ENCODE assay signal across 19 cellular contexts in genomic region chr7:157121184-157121715, GRCh38. TPM values are rescaled to one million over a fixed set of nuclear protein-coding genes. Genes with fewer than 3 reads are reported as not detected.
DNase-seq lines count a peak whose midpoint lies in the region; ATAC-seq and TF ChIP-seq lines count a peak whose summit lies in the region.
"Had no signal": no experiment of that assay in that cellular context is flagged by ENCODE, and none has a peak within 500 bp of the region (broad histone marks: within the 10 kb centered on the region; RNA-seq: fewer than 3 reads in every experiment).

No MANE protein-coding gene starts in this region.

- H2BK5ac ChIP-seq in neuronal stem cell (ENCODE audit: low read length) = no peak overlapping the region

- no peak overlapping the region for H4K91ac ChIP-seq in neuronal stem cell (ENCODE audit: low read depth, low read length, poor library complexity)

- no peak overlapping the region for H3K4me3 ChIP-seq in neuronal stem cell (ENCODE audit: low read length in 2 of 2)
- H3K4me3 ChIP-seq: BLaER1, GM12878 had no signal

- peaks cover 2% of the 10 kb centered on the region for H3K79me1 ChIP-seq in neuronal stem cell (ENCODE audit: low read depth, low read length)

- no peak overlapping the region for H3K9ac ChIP-seq in neuronal stem cell (ENCODE audit: low read depth, low read length, poor library complexity)
- H3K9ac ChIP-seq: BLaER1 had no signal

- H3K27ac ChIP-seq in neuronal stem cell (replicated peaks; ENCODE audit: low read length) = no peak overlapping the region
- H3K27ac ChIP-seq: 22Rv1, BLaER1, C4-2B had no signal

- no peaks in the 10 kb centered on the region for H3K4me1 Mint-ChIP-seq in activated CD8-positive, alpha-beta memory T cell treated with anti-CD3 and anti-CD28 coated beads, Interleukin-2, amount 10 ng/mL, durations not matched to agents 7 days and 5 days
- H3K4me1 Mint-ChIP-seq in type B pancreatic cell (ENCODE audit: unreplicated experiment) = no peaks in the 10 kb centered on the region
- H3K4me1 Mint-ChIP-seq in immature natural killer cell = no peaks in the 10 kb centered on the region
- H3K4me1 Mint-ChIP-seq: B cell; CD4-positive, CD25-positive, alpha-beta regulatory T cell had no signal

- H3K9me3 Mint-ChIP-seq in activated CD8-positive, alpha-beta memory T cell treated with anti-CD3 and anti-CD28 coated beads, Interleukin-2, amount 10 ng/mL, durations not matched to agents 7 days and 5 days (ENCODE audit: low read depth) = no peaks in the 10 kb centered on the region
- H3K9me3 Mint-ChIP-seq in type B pancreatic cell (no peaks in the 10 kb centered on the region), immature natural killer cell (no peaks in the 10 kb centered on the region)
- H3K9me3 Mint-ChIP-seq: CD8-positive, alpha-beta T cell had no signal

- H2BK12ac ChIP-seq in neuronal stem cell (ENCODE audit: low read length) = no peak overlapping the region

- peak overlapping the region; percentile 47 for H3K14ac ChIP-seq in neuronal stem cell (ENCODE audit: low read length)

- H3K18ac ChIP-seq in neuronal stem cell (ENCODE audit: low read length) = peak overlapping the region; percentile 19

- H3K23ac ChIP-seq in neuronal stem cell (ENCODE audit: low read depth, low read length, poor library complexity) = no peak overlapping the region

- H3K27me3 ChIP-seq in neuronal stem cell (ENCODE audit: control insufficient read depth in 3 of 3, insufficient read depth in 3 of 3, low read depth in 1 of 3, low read length in 3 of 3) = peaks cover 0 to 10% (median 0%) of the 10 kb centered on the region in 3 experiments
- H3K27me3 ChIP-seq: BLaER1 had no signal

- H3K4ac ChIP-seq in neuronal stem cell (ENCODE audit: low read length) = no peak overlapping the region

- H2AK5ac ChIP-seq in neuronal stem cell (ENCODE audit: low read depth, low read length) = no peak overlapping the region

- no peaks in the 10 kb centered on the region for H3K36me3 ChIP-seq in neuronal stem cell (replicated peaks in 1 of 2; ENCODE audit: control insufficient read depth in 2 of 2, insufficient read depth in 2 of 2, low read length in 2 of 2)
- H3K36me3 ChIP-seq: BLaER1 had no signal

- no peak overlapping the region for H3K27ac Mint-ChIP-seq in activated CD8-positive, alpha-beta memory T cell treated with anti-CD3 and anti-CD28 coated beads, Interleukin-2, amount 10 ng/mL, durations not matched to agents 7 days and 5 days
- H3K27ac Mint-ChIP-seq in type B pancreatic cell = no peak overlapping the region
- no peak overlapping the region for H3K27ac Mint-ChIP-seq in immature natural killer cell
- H3K27ac Mint-ChIP-seq: B cell; CD4-positive, CD25-positive, alpha-beta regulatory T cell; CD8-positive, alpha-beta T cell had no signal

- no peak overlapping the region for H2BK15ac ChIP-seq in neuronal stem cell (ENCODE audit: low read length)

- H3K4me1 ChIP-seq in neuronal stem cell (ENCODE audit: control insufficient read depth in 2 of 2, insufficient read depth in 1 of 2, low read depth in 1 of 2, low read length in 2 of 2) = peaks cover 7 to 8% of the 10 kb centered on the region in 2 donors
- H3K4me1 ChIP-seq: Caco-2 had no signal

- no peak overlapping the region for H2BK120ac ChIP-seq in neuronal stem cell (ENCODE audit: low read depth, low read length)

- no peaks in the 10 kb centered on the region for H3K36me3 Mint-ChIP-seq in activated CD8-positive, alpha-beta memory T cell treated with anti-CD3 and anti-CD28 coated beads, Interleukin-2, amount 10 ng/mL, durations not matched to agents 7 days and 5 days
- H3K36me3 Mint-ChIP-seq in type B pancreatic cell (no peaks in the 10 kb centered on the region), immature natural killer cell (peaks cover 0 to 4% (median 0%) of the 10 kb centered on the region in 3 donors)
- H3K36me3 Mint-ChIP-seq: CD4-positive, CD25-positive, alpha-beta regulatory T cell; CD8-positive, alpha-beta T cell had no signal

- peak overlapping the region; percentile 26 for H4K8ac ChIP-seq in neuronal stem cell (ENCODE audit: low read depth, low read length)

- no peak overlapping the region for H3K4me2 ChIP-seq in neuronal stem cell (ENCODE audit: insufficient read depth, low read length, poor library complexity, severe bottlenecking)
- H3K4me2 ChIP-seq: BLaER1 had no signal

- no peak overlapping the region for H3K4me3 Mint-ChIP-seq in activated CD8-positive, alpha-beta memory T cell treated with anti-CD3 and anti-CD28 coated beads, Interleukin-2, amount 10 ng/mL, durations not matched to agents 7 days and 5 days
- H3K4me3 Mint-ChIP-seq in type B pancreatic cell (no peak overlapping the region), immature natural killer cell (no peak overlapping the region)
- H3K4me3 Mint-ChIP-seq: B cell; CD4-positive, CD25-positive, alpha-beta regulatory T cell; CD8-positive, alpha-beta T cell had no signal

- H3K9me3 ChIP-seq in neuronal stem cell (replicated peaks in 1 of 2; ENCODE audit: control insufficient read depth in 2 of 2, insufficient read depth in 1 of 2, low read depth in 1 of 2, low read length in 2 of 2) = peaks cover 4 to 5% of the 10 kb centered on the region in 2 donors
- H3K9me3 ChIP-seq: Caco-2 had no signal

- ATAC-seq in activated CD8-positive, alpha-beta memory T cell treated with anti-CD3 and anti-CD28 coated beads, Interleukin-2, amount 10 ng/mL, durations not matched to agents 7 days and 5 days = no peak
- ATAC-seq: CD8-positive, alpha-beta T cell; GM12878 had no signal

- DNase-seq in activated CD8-positive, alpha-beta memory T cell treated with anti-CD3 and anti-CD28 coated beads, Interleukin-2, amount 10 ng/mL, durations not matched to agents 7 days and 5 days = peak; percentile 37
- DNase-seq in activated CD8-positive, alpha-beta memory T cell treated with anti-CD3 and anti-CD28 coated beads, Interleukin-2, amount 50 U/mL, for 4 hours = no peak
- DNase-seq in neuronal stem cell (ENCODE audit: low spot score) = no peak
- peak; percentile 51 for DNase-seq in type B pancreatic cell (ENCODE audit: extremely low spot score, unreplicated experiment)
- no peak for DNase-seq in NCI-H748 treated with DMSO at 0.1 percent for 48 hours (lab: John Stamatoyannopoulos, UW)
- DNase-seq in immature natural killer cell = no peak
- DNase-seq: Caco-2; CD4-positive, CD25-positive, alpha-beta regulatory T cell; CD8-positive, alpha-beta T cell; DMS153; DND-41; GOT3; H7; HCEC 1CT had no signal

- no peaks in the 10 kb centered on the region for H3K27me3 Mint-ChIP-seq in activated CD8-positive, alpha-beta memory T cell treated with anti-CD3 and anti-CD28 coated beads, Interleukin-2, amount 10 ng/mL, durations not matched to agents 7 days and 5 days
- H3K27me3 Mint-ChIP-seq in type B pancreatic cell (no peaks in the 10 kb centered on the region), immature natural killer cell (ENCODE audit: low read depth in 3 of 3) (peaks cover 0 to 7% (median 3%) of the 10 kb centered on the region in 3 donors)

- no peak overlapping the region for H2AFZ ChIP-seq in neuronal stem cell (ENCODE audit: low read length)

- CTCF ChIA-PET in activated CD8-positive, alpha-beta memory T cell treated with anti-CD3 and anti-CD28 coated beads, Interleukin-2, amount 10 ng/mL, durations not matched to agents 7 days and 5 days (lab: Charles Lee) = no interaction called here

- TF ChIP-seq CTCF in type B pancreatic cell (conservative IDR thresholded peaks at IDR 0.05) = no peak

- no CpG with 5 or more reads among the region's 18 CpGs for WGBS in neuronal stem cell (ENCODE audit: extremely low coverage in 2 of 2, insufficient read length in 2 of 2, insufficient replicate concordance in 1 of 2), 2 donors

RNA-seq across cellular contexts. Expression of gene UBE3C, which starts 17.5 kb away (rescaled TPM):
- total RNA-seq in activated CD8-positive, alpha-beta memory T cell treated with anti-CD3 and anti-CD28 coated beads, Interleukin-2, amount 10 ng/mL, durations not matched to agents 7 days and 5 days = 10 to 100 TPM; 54.8 to 62.1 TPM
- polyA plus RNA-seq in neuronal stem cell (2013, experiment 1 of 2) = 24.4 TPM
- polyA plus RNA-seq in neuronal stem cell (2013, experiment 2 of 2) = 25.6 TPM
- 51.6 and 59.3 TPM in 2 replicates for total RNA-seq in type B pancreatic cell (ENCODE audit: low replicate concordance)
- polyA plus RNA-seq in immature natural killer cell = 10 to 100 TPM; 17.3 to 25.6 (median 17.4) TPM

Comparison
In these comparisons a context has a peak if more than half of its experiments do, and no peak if none do; other contexts are left out.
1. DNase-seq: peak in activated CD8-positive, alpha-beta memory T cell treated with anti-CD3 and anti-CD28 coated beads, Interleukin-2, amount 10 ng/mL, durations not matched to agents 7 days and 5 days (single experiment) and type B pancreatic cell (single experiment); none in activated CD8-positive, alpha-beta memory T cell treated with anti-CD3 and anti-CD28 coated beads, Interleukin-2, amount 50 U/mL, for 4 hours (single experiment), neuronal stem cell (single experiment), NCI-H748 treated with DMSO at 0.1 percent for 48 hours (single experiment) and immature natural killer cell (0 of 3).